ENCODE assay signal across 13 cellular contexts in the genomic region with DNA sequence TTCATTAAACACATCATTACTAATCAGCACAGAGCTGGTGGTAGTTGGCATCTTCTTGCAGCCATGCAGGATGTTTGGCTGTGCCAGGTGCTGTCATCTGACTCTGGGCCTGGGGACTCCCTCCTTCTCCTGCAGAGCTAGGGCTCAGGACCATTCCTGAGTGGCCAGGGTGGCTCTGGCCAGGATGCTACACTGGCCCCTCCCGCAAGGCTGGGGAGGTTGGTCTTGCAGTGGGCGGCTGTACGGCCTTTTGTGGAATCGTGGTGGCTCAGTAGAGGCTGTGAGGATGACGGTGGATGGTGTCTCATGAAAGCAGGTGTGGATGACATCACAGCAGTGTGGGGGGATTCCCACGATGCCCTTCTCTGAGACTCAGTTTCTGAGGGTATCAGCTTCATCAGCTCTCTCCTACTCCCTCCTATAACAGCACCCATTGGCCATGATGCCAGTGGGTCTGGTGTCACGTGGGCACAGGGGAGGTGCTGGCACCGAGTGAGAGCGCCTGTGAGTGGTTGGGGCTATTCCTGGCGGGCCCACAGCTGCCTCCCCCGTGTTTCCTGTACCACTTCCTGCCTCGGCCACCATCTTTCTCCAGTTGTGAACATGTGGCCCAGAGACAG.
DNase-seq lines count a peak whose midpoint lies in the region; ATAC-seq and TF ChIP-seq lines count a peak whose summit lies in the region.
"Had no signal": no experiment of that assay in that cellular context is flagged by ENCODE, and none has a peak within 500 bp of the region (broad histone marks: within the 10 kb centered on the region; RNA-seq: fewer than 3 reads in every experiment).

No MANE protein-coding gene starts in this region.

- TF ChIP-seq CTCF in smooth muscle cell (IDR thresholded peaks at IDR 0.05; ENCODE audit: borderline replicate concordance, insufficient read depth, poor library complexity, severe bottlenecking) (no peak), mesothelial cell of epicardium (IDR thresholded peaks at IDR 0.05; ENCODE audit: unreplicated experiment) (no peak)

- H4K20me1 ChIP-seq in smooth muscle cell (ENCODE audit: low read depth) = no peaks in the 10 kb centered on the region

- H2AFZ ChIP-seq in smooth muscle cell (ENCODE audit: low read depth) = no peak overlapping the region
- H2AFZ ChIP-seq: PC-9 had no signal

- H3F3A ChIP-seq in smooth muscle cell (ENCODE audit: low read depth) = no peaks in the 10 kb centered on the region

- no peaks in the 10 kb centered on the region for H3K4me1 ChIP-seq in smooth muscle cell (ENCODE audit: low read depth)

- ATAC-seq in central memory CD8-positive, alpha-beta T cell (replicated peaks; ENCODE audit: extremely low read depth, poor library complexity, severe bottlenecking) = peak; percentile 82
- no peak for ATAC-seq in GM18502 (IDR thresholded peaks at IDR 0.05; ENCODE audit: poor library complexity, unreplicated experiment)

- H3K27ac Mint-ChIP-seq in activated CD4-positive, alpha-beta memory T cell treated with anti-CD3 and anti-CD28 coated beads for 36 hours = peak overlapping the region; percentile 54
- peak overlapping the region; percentile 89 for H3K27ac Mint-ChIP-seq in central memory CD8-positive, alpha-beta T cell (ENCODE audit: low read depth)
- H3K27ac Mint-ChIP-seq in mesothelial cell of epicardium = no peak overlapping the region

- no peaks in the 10 kb centered on the region for H3K79me2 ChIP-seq in smooth muscle cell (ENCODE audit: low read depth)

- no peak overlapping the region for H3K4me3 ChIP-seq in smooth muscle cell
- H3K4me3 ChIP-seq: dorsolateral prefrontal cortex, PC-9 had no signal

- H3K9ac ChIP-seq in smooth muscle cell (ENCODE audit: low read depth) = no peak overlapping the region

- H3K4me1 Mint-ChIP-seq in activated CD4-positive, alpha-beta memory T cell treated with anti-CD3 and anti-CD28 coated beads for 36 hours (ENCODE audit: low read depth) = peaks cover 47% of the 10 kb centered on the region
- peaks cover 50% of the 10 kb centered on the region for H3K4me1 Mint-ChIP-seq in central memory CD8-positive, alpha-beta T cell
- H3K4me1 Mint-ChIP-seq in mesothelial cell of epicardium = peaks cover 5% of the 10 kb centered on the region

- H3K4me3 Mint-ChIP-seq in activated CD4-positive, alpha-beta memory T cell treated with anti-CD3 and anti-CD28 coated beads for 36 hours = no peak overlapping the region
- H3K4me3 Mint-ChIP-seq in central memory CD8-positive, alpha-beta T cell = peak overlapping the region; percentile 41
- H3K4me3 Mint-ChIP-seq in mesothelial cell of epicardium = no peak overlapping the region
- H3K4me3 Mint-ChIP-seq: CD14-positive monocyte had no signal

- H3K9me3 Mint-ChIP-seq in activated CD4-positive, alpha-beta memory T cell treated with anti-CD3 and anti-CD28 coated beads for 36 hours = peaks cover 2% of the 10 kb centered on the region
- H3K9me3 Mint-ChIP-seq in central memory CD8-positive, alpha-beta T cell = no peaks in the 10 kb centered on the region
- H3K9me3 Mint-ChIP-seq in mesothelial cell of epicardium = peaks cover 9% of the 10 kb centered on the region

- no peak overlapping the region for H3K27ac ChIP-seq in smooth muscle cell (ENCODE audit: low read depth)
- H3K27ac ChIP-seq: dorsolateral prefrontal cortex, PC-9, WERI-Rb-1 had no signal

- CTCF ChIA-PET in activated CD4-positive, alpha-beta memory T cell treated with anti-CD3 and anti-CD28 coated beads for 36 hours (lab: Charles Lee) = no interaction called here

- H3K36me3 Mint-ChIP-seq in activated CD4-positive, alpha-beta memory T cell treated with anti-CD3 and anti-CD28 coated beads for 36 hours = no peaks in the 10 kb centered on the region
- peaks cover 2% of the 10 kb centered on the region for H3K36me3 Mint-ChIP-seq in central memory CD8-positive, alpha-beta T cell (ENCODE audit: insufficient read depth)
- H3K36me3 Mint-ChIP-seq in mesothelial cell of epicardium = no peaks in the 10 kb centered on the region
- H3K36me3 Mint-ChIP-seq: CD14-positive monocyte had no signal

- H3K27me3 ChIP-seq in smooth muscle cell (ENCODE audit: low read depth) = no peaks in the 10 kb centered on the region

- no peaks in the 10 kb centered on the region for H3K36me3 ChIP-seq in smooth muscle cell (ENCODE audit: low read depth)
- H3K36me3 ChIP-seq: WERI-Rb-1 had no signal

- H3K27me3 Mint-ChIP-seq in activated CD4-positive, alpha-beta memory T cell treated with anti-CD3 and anti-CD28 coated beads for 36 hours = peaks cover 21% of the 10 kb centered on the region
- H3K27me3 Mint-ChIP-seq in central memory CD8-positive, alpha-beta T cell = peaks cover 6% of the 10 kb centered on the region
- peaks cover 25% of the 10 kb centered on the region for H3K27me3 Mint-ChIP-seq in mesothelial cell of epicardium (ENCODE audit: low read depth)

- 88% methylated on average over 11 of the region's 12 CpGs for WGBS in smooth muscle cell (ENCODE audit: low lambda C conversion rate)

- no peaks in the 10 kb centered on the region for H3K9me3 ChIP-seq in smooth muscle cell (replicated peaks; ENCODE audit: low read depth)

- intact Hi-C loops in activated CD4-positive, alpha-beta memory T cell treated with anti-CD3 and anti-CD28 coated beads for 36 hours (cut with micrococcal nuclease) = loop anchor here (10.0 kb wide), 1 partner anchor 220 kb away; no protein-coding TSS in a partner anchor

- H3K4me2 ChIP-seq in smooth muscle cell = no peak overlapping the region
- H3K4me2 ChIP-seq: PC-9 had no signal

- POLR2A ChIA-PET in activated CD4-positive, alpha-beta memory T cell treated with anti-CD3 and anti-CD28 coated beads for 36 hours (lab: Charles Lee) = no interaction called here

- DNase-seq in HT1080 (ENCODE audit: low read depth) (peak; percentile 19), nucleus accumbens (lab: John Stamatoyannopoulos, UW) (no peak), smooth muscle cell (lab: John Stamatoyannopoulos, UW; ENCODE audit: unreplicated experiment) (no peak), mesothelial cell of epicardium (ENCODE audit: low spot score in 2 of 2, unreplicated experiment in 2 of 2) (no peak)
- DNase-seq in activated CD4-positive, alpha-beta memory T cell treated with anti-CD3 and anti-CD28 coated beads for 36 hours = peak; percentile 81
- peak in 1 of 2 donors; percentile 63 for DNase-seq in central memory CD8-positive, alpha-beta T cell (ENCODE audit: low spot score in 2 of 2)
- peak; percentile 19 to 60 (median 22) for DNase-seq in stimulated activated CD4-positive, alpha-beta T cell treated with anti-CD3 and anti-CD28 coated beads, TNF-alpha, amount 100 ng/mL, for 24 hours (ENCODE audit: low read depth in 3 of 3)
- DNase-seq: NCI-H146, PC-9, WERI-Rb-1 had no signal

Comparison
In these comparisons a context has a peak if more than half of its experiments do, and no peak if none do; other contexts are left out.
1. DNase-seq: peak in HT1080 (single experiment), activated CD4-positive, alpha-beta memory T cell treated with anti-CD3 and anti-CD28 coated beads for 36 hours (single experiment) and stimulated activated CD4-positive, alpha-beta T cell treated with anti-CD3 and anti-CD28 coated beads, TNF-alpha, amount 100 ng/mL, for 24 hours (3 of 3); none in nucleus accumbens (0 of 56), smooth muscle cell (single experiment) and mesothelial cell of epicardium (0 of 2).